Comparison of ENCODE assay signal across 21 cellular contexts in genomic region chr14:69054030-69054429, GRCh38.
"Had no signal": no experiment of that assay in that cellular context is flagged by ENCODE, and none has a peak within 500 bp of the region (broad histone marks: within the 10 kb centered on the region; RNA-seq: fewer than 3 reads in every experiment).

No MANE protein-coding gene starts in this region.

- H3K79me2 ChIP-seq: parathyroid adenoma had no signal

- H3K27ac ChIP-seq: body of pancreas, parathyroid adenoma, psoas muscle, spleen, uterus had no signal

- H3K27me3 ChIP-seq: body of pancreas, spleen, uterus had no signal

- H3K36me3 ChIP-seq: uterus had no signal

- ATAC-seq: activated naive CD8-positive, alpha-beta T cell treated with anti-CD3 and anti-CD28 coated beads, Interleukin-2, amount 50 U/mL, for 24 hours; activated T-cell treated with anti-CD3 and anti-CD28 coated beads, Interleukin-2, amount 50 U/mL, for 4 hours; activated T-helper 17 cell treated with anti-CD3 and anti-CD28 coated beads, Interleukin-2, amount 50 U/mL, for 72 hours; body of pancreas; naive thymus-derived CD4-positive, alpha-beta T cell; psoas muscle; T-helper 17 cell had no signal

- DNase-seq: activated CD4-positive, alpha-beta memory T cell treated with anti-CD3 and anti-CD28 coated beads for 36 hours; activated CD4-positive, alpha-beta T cell treated with anti-CD3 and anti-CD28 coated beads, Interleukin-2, amount 10 ng/mL, durations not matched to agents 24 days and 14 days; activated CD4-positive, CD25-positive, alpha-beta regulatory T cell treated with anti-CD3 and anti-CD28 coated beads, Interleukin-2, amount 50 U/mL, for 72 hours; activated CD8-positive, alpha-beta memory T cell treated with anti-CD3 and anti-CD28 coated beads, Interleukin-2, amount 50 U/mL, for 4 hours; activated gamma-delta T cell treated with Interleukin-2 at 50 U/mL for 16 hours; activated naive CD8-positive, alpha-beta T cell treated with anti-CD3 and anti-CD28 coated beads, Interleukin-2, amount 50 U/mL, for 24 hours; activated T-cell treated with anti-CD3 and anti-CD28 coated beads, Interleukin-2, amount 50 U/mL, for 4 hours; amygdala; body of pancreas; effector CD8-positive, alpha-beta T cell; midbrain; naive thymus-derived CD4-positive, alpha-beta T cell; psoas muscle; spleen; stimulated activated naive CD4-positive, alpha-beta T cell treated with Interleukin-2 at 50 U/mL for 16 hours; T-helper 17 cell; T1000; trophoblast cell; uterus had no signal

- H3K4me3 ChIP-seq: body of pancreas, psoas muscle, spleen, uterus had no signal

- H2AFZ ChIP-seq: parathyroid adenoma had no signal

- H3K9me3 ChIP-seq: body of pancreas, psoas muscle, spleen, uterus had no signal
